ENCODE assay signal across 23 cellular contexts in genomic region chr19:10392120-10392519, GRCh38.
"Had no signal": no experiment of that assay in that cellular context is flagged by ENCODE, and none has a peak within 500 bp of the region (broad histone marks: within the 10 kb centered on the region; RNA-seq: fewer than 3 reads in every experiment).

No MANE protein-coding gene starts in this region.

- H3K27ac ChIP-seq: epithelial cell of prostate, gastrocnemius medialis, lower lobe of right lung, psoas muscle, skin epidermis, spleen, testis, tibial artery had no signal

- H3K9me3 ChIP-seq: gastrocnemius medialis, lower lobe of right lung, psoas muscle, spleen, testis, tibial artery had no signal

- FAIRE-seq: keratinocyte had no signal

- H3K4me1 ChIP-seq: psoas muscle, testis had no signal

- H3K4me1 Mint-ChIP-seq: nephron progenitor cell had no signal

- ATAC-seq: esophagus mucosa; gastrocnemius medialis; left ventricle myocardium superior; naive thymus-derived CD8-positive, alpha-beta T cell; psoas muscle; stimulated activated memory B cell treated with anti-CD40 and anti-IgM and Interleukin-4, amounts not matched to agents 10 μg/mL and 1 μg/mL and 100 μg/mL, for 72 hours; stimulated activated naive CD8-positive, alpha-beta T cell treated with anti-CD3 and anti-CD28 coated beads, Interleukin-15, Interleukin-2, amounts not matched to agents 100 U/mL and 50 U/mL, for 24 hours had no signal

- H3K27me3 Mint-ChIP-seq: naive thymus-derived CD8-positive, alpha-beta T cell; stimulated activated memory B cell treated with anti-CD40 and anti-IgM and Interleukin-4, amounts not matched to agents 10 μg/mL and 1 μg/mL and 100 μg/mL, for 72 hours; type B pancreatic cell had no signal

- H3K9me3 Mint-ChIP-seq: naive thymus-derived CD8-positive, alpha-beta T cell; nephron progenitor cell; stimulated activated memory B cell treated with anti-CD40 and anti-IgM and Interleukin-4, amounts not matched to agents 10 μg/mL and 1 μg/mL and 100 μg/mL, for 72 hours; type B pancreatic cell had no signal

- H3K4me3 ChIP-seq: gastrocnemius medialis, lower lobe of right lung, psoas muscle, skin epidermis, spleen, testis, tibial artery had no signal

- DNase-seq: cortex of kidney; foreskin fibroblast; gastrocnemius medialis; head of caudate nucleus; left ventricle myocardium superior; lower lobe of right lung; naive thymus-derived CD8-positive, alpha-beta T cell; nephron progenitor cell; nucleus accumbens; psoas muscle; right cardiac atrium; spleen; stimulated activated CD4-positive, alpha-beta T cell treated with anti-CD3 and anti-CD28 coated beads, Interleukin-4, amount 100 ng/mL, for 4 hours; stimulated activated naive CD8-positive, alpha-beta T cell treated with anti-CD3 and anti-CD28 coated beads, Interleukin-15, Interleukin-2, amounts not matched to agents 100 U/mL and 50 U/mL, for 24 hours; substantia nigra; testis; tibial artery had no signal

- H3K4me3 Mint-ChIP-seq: naive thymus-derived CD8-positive, alpha-beta T cell; nephron progenitor cell; stimulated activated memory B cell treated with anti-CD40 and anti-IgM and Interleukin-4, amounts not matched to agents 10 μg/mL and 1 μg/mL and 100 μg/mL, for 72 hours; type B pancreatic cell had no signal

- H3K27ac Mint-ChIP-seq: nephron progenitor cell; stimulated activated memory B cell treated with anti-CD40 and anti-IgM and Interleukin-4, amounts not matched to agents 10 μg/mL and 1 μg/mL and 100 μg/mL, for 72 hours; type B pancreatic cell had no signal

- H3K27me3 ChIP-seq: gastrocnemius medialis, spleen, testis had no signal
